Comparison of ENCODE assay signal across 1 cellular context in the genomic region with DNA sequence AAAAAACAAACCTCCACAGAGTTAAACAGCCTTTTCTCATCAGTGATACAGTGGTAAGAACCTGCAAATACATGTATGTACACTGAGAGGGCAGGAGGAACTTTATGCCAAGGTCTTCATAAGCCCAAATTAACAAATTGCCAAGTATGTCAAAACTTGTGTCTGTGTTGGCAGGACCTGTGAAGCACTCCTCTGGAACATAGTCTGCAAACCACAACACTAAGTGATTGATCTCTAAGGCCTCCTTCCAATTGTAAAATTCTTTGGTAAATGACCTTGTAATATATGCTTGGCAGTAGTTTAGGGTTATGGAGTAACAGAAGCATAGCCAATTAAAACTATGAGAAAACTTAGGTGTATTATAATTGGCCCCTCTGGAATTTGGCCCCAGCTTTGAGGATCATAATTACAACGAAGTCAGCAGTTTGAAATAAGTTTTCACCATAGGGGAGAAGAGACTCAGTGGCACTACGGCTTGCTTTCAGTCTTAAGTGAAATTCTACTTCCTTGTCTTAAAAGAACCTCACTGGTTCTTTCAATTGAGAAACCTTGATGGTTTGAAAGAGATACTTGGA.
A peak's percentile ranks its signal among the peaks of the same experiment; 100 is the strongest.
TF ChIP-seq lines count a peak whose summit lies in the region.

No MANE protein-coding gene starts in this region.

TF ChIP-seq in HEK293, 187 proteins besides CTCF, POLR2A, EP300 and RAD21 (continued from another document):
- TF ChIP-seq ZNF280C (tag by site-specific recombination; IDR thresholded peaks at IDR 0.05): no peak
- peak; percentile 24; the same call in 1 of the 2 replicates for TF ChIP-seq OSR2 (tag by site-specific recombination; IDR thresholded peaks at IDR 0.05)
- TF ChIP-seq, protein P1, sequence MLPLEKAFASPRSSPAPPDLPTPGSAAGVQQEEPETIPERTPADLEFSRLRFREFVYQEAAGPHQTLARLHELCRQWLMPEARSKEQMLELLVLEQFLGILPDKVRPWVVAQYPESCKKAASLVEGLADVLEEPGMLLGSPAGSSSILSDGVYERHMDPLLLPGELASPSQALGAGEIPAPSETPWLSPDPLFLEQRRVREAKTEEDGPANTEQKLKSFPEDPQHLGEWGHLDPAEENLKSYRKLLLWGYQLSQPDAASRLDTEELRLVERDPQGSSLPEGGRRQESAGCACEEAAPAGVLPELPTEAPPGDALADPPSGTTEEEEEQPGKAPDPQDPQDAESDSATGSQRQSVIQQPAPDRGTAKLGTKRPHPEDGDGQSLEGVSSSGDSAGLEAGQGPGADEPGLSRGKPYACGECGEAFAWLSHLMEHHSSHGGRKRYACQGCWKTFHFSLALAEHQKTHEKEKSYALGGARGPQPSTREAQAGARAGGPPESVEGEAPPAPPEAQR (tag by site-specific recombination; IDR thresholded peaks at IDR 0.05): no peak
